ENCODE assay signal across 29 cellular contexts in genomic region chr2:36523153-36523552, GRCh38.
"Had no signal": no experiment of that assay in that cellular context is flagged by ENCODE, and none has a peak within 500 bp of the region (broad histone marks: within the 10 kb centered on the region; RNA-seq: fewer than 3 reads in every experiment).

No MANE protein-coding gene starts in this region.

- H3K9me3 Mint-ChIP-seq: naive thymus-derived CD8-positive, alpha-beta T cell; natural killer cell treated with Interleukin-12 subunit alpha and Interleukin-12 subunit beta and Interleukin-15 and Interleukin-18, amount 100 ng/mL, for 72 hours; nephron progenitor cell; neural crest cell; stimulated activated effector memory CD8-positive, alpha-beta T cell treated with anti-CD3 and anti-CD28 coated beads, Interleukin-12 subunit alpha, Interleukin-12 subunit beta, amount 100 ng/mL, for 72 hours; stimulated activated naive B cell treated with anti-CD40 and anti-IgM and Interleukin-4, amounts not matched to agents 10 μg/mL and 1 μg/mL and 100 μg/mL, for 72 hours; stimulated activated naive CD8-positive, alpha-beta T cell treated with anti-CD3 and anti-CD28 coated beads, Interleukin-15, Interleukin-2, amounts not matched to agents 100 ng/mL and 50 ng/mL, for 24 hours; type B pancreatic cell had no signal

- H3K4me3 ChIP-seq: ovary, psoas muscle, right lobe of liver, sigmoid colon, stomach, testis, tibial artery, transverse colon, upper lobe of right lung, uterus had no signal

- H3K27me3 ChIP-seq: neutrophil, ovary, right lobe of liver, sigmoid colon, stomach, testis, tibial artery, transverse colon, upper lobe of right lung, uterus had no signal

- FAIRE-seq: small intestine had no signal

- H3K36me3 Mint-ChIP-seq: natural killer cell treated with Interleukin-12 subunit alpha and Interleukin-12 subunit beta and Interleukin-15 and Interleukin-18, amount 100 ng/mL, for 72 hours had no signal

- H3K4me3 Mint-ChIP-seq: naive thymus-derived CD8-positive, alpha-beta T cell; natural killer cell treated with Interleukin-12 subunit alpha and Interleukin-12 subunit beta and Interleukin-15 and Interleukin-18, amount 100 ng/mL, for 72 hours; nephron progenitor cell; neural crest cell; stimulated activated effector memory CD8-positive, alpha-beta T cell treated with anti-CD3 and anti-CD28 coated beads, Interleukin-12 subunit alpha, Interleukin-12 subunit beta, amount 100 ng/mL, for 72 hours; stimulated activated naive B cell treated with anti-CD40 and anti-IgM and Interleukin-4, amounts not matched to agents 10 μg/mL and 1 μg/mL and 100 μg/mL, for 72 hours; stimulated activated naive CD8-positive, alpha-beta T cell treated with anti-CD3 and anti-CD28 coated beads, Interleukin-15, Interleukin-2, amounts not matched to agents 100 ng/mL and 50 ng/mL, for 24 hours; type B pancreatic cell had no signal

- H2AFZ ChIP-seq: parathyroid adenoma had no signal

- H3K4me1 Mint-ChIP-seq: naive thymus-derived CD8-positive, alpha-beta T cell; neural crest cell had no signal

- H3K27me3 Mint-ChIP-seq: naive thymus-derived CD8-positive, alpha-beta T cell; natural killer cell treated with Interleukin-12 subunit alpha and Interleukin-12 subunit beta and Interleukin-15 and Interleukin-18, amount 100 ng/mL, for 72 hours; progenitor cell of endocrine pancreas; stimulated activated naive B cell treated with anti-CD40 and anti-IgM and Interleukin-4, amounts not matched to agents 10 μg/mL and 1 μg/mL and 100 μg/mL, for 72 hours; stimulated activated naive CD8-positive, alpha-beta T cell treated with anti-CD3 and anti-CD28 coated beads, Interleukin-15, Interleukin-2, amounts not matched to agents 100 ng/mL and 50 ng/mL, for 24 hours; type B pancreatic cell had no signal

- H3K9me3 ChIP-seq: neutrophil, ovary, psoas muscle, right lobe of liver, sigmoid colon, stomach, testis, tibial artery, transverse colon, upper lobe of right lung, uterus had no signal

- H3K79me2 ChIP-seq: parathyroid adenoma had no signal

- ATAC-seq: naive thymus-derived CD8-positive, alpha-beta T cell; natural killer cell treated with Interleukin-12 subunit alpha and Interleukin-12 subunit beta and Interleukin-15 and Interleukin-18, amount 100 ng/mL, for 72 hours; right cardiac atrium; right lobe of liver; stimulated activated effector memory CD8-positive, alpha-beta T cell treated with anti-CD3 and anti-CD28 coated beads, Interleukin-12 subunit alpha, Interleukin-12 subunit beta, amount 100 ng/mL, for 72 hours; stimulated activated naive B cell treated with anti-CD40 and anti-IgM and Interleukin-4, amounts not matched to agents 10 μg/mL and 1 μg/mL and 100 μg/mL, for 72 hours; upper lobe of right lung had no signal

- H3K36me3 ChIP-seq: ovary, right lobe of liver, uterus had no signal

- H3K4me1 ChIP-seq: parathyroid adenoma, right lobe of liver, sigmoid colon, stomach, transverse colon, upper lobe of right lung, uterus had no signal

- DNase-seq: naive thymus-derived CD8-positive, alpha-beta T cell; nephron progenitor cell; nucleus accumbens; ovary; psoas muscle; right cardiac atrium; right lobe of liver; sigmoid colon; small intestine; stimulated activated CD4-positive, alpha-beta T cell treated with anti-CD3 and anti-CD28 coated beads, Interleukin-15, amount 100 ng/mL, for 24 hours; stimulated activated CD4-positive, alpha-beta T cell treated with anti-CD3 and anti-CD28 coated beads, Interleukin-2, amount 100 ng/mL, for 24 hours; stimulated activated CD4-positive, alpha-beta T cell treated with anti-CD3 and anti-CD28 coated beads, Interleukin-2, amount 100 ng/mL, for 48 hours; stimulated activated CD4-positive, alpha-beta T cell treated with anti-CD3 and anti-CD28 coated beads, Interleukin-4, amount 100 ng/mL, for 24 hours; stimulated activated naive B cell treated with anti-CD40 and anti-IgM and Interleukin-4, amounts not matched to agents 10 μg/mL and 1 μg/mL and 100 μg/mL, for 72 hours; stimulated activated naive CD4-positive, alpha-beta T cell treated with Interleukin-2 at 50 U/mL for 16 hours; stomach; testis; tibial artery; transverse colon; upper lobe of right lung; uterus had no signal

- H3K27ac ChIP-seq: neutrophil, ovary, parathyroid adenoma, psoas muscle, right lobe of liver, sigmoid colon, stomach, testis, transverse colon, upper lobe of right lung, uterus had no signal

- H3K27ac Mint-ChIP-seq: naive thymus-derived CD8-positive, alpha-beta T cell; natural killer cell treated with Interleukin-12 subunit alpha and Interleukin-12 subunit beta and Interleukin-15 and Interleukin-18, amount 100 ng/mL, for 72 hours; nephron progenitor cell; progenitor cell of endocrine pancreas; stimulated activated effector memory CD8-positive, alpha-beta T cell treated with anti-CD3 and anti-CD28 coated beads, Interleukin-12 subunit alpha, Interleukin-12 subunit beta, amount 100 ng/mL, for 72 hours; stimulated activated naive B cell treated with anti-CD40 and anti-IgM and Interleukin-4, amounts not matched to agents 10 μg/mL and 1 μg/mL and 100 μg/mL, for 72 hours; stimulated activated naive CD8-positive, alpha-beta T cell treated with anti-CD3 and anti-CD28 coated beads, Interleukin-15, Interleukin-2, amounts not matched to agents 100 ng/mL and 50 ng/mL, for 24 hours; type B pancreatic cell had no signal

- H3K9ac ChIP-seq: parathyroid adenoma had no signal
